1 cellular context compared by ENCODE assay signal in genomic region chrX:6793000-6793399, GRCh38.
TF ChIP-seq lines count a peak whose summit lies in the region.

No MANE protein-coding gene starts in this region.

TF ChIP-seq in HepG2, 621 proteins besides CTCF, POLR2A, EP300 and RAD21 (continued from another document):
- TF ChIP-seq ZBTB40 (IDR thresholded peaks at IDR 0.05): peak; percentile 60; the same call in 1 of the 2 replicates
- TF ChIP-seq ZBTB40 (CRISPR knock-in tag; IDR thresholded peaks at IDR 0.05): no peak
- no peak for TF ChIP-seq SSRP1 (CRISPR knock-in tag; IDR thresholded peaks at IDR 0.05)
- no peak for TF ChIP-seq CBX1 (IDR thresholded peaks at IDR 0.05; ENCODE audit: low read depth)
- TF ChIP-seq GTF2F1 (IDR thresholded peaks at IDR 0.05; ENCODE audit: low read length): no peak
- no peak for TF ChIP-seq ZNF775 (CRISPR knock-in tag; IDR thresholded peaks at IDR 0.05; ENCODE audit: borderline replicate concordance)
- no peak for TF ChIP-seq MNT (IDR thresholded peaks at IDR 0.05)
- no peak for TF ChIP-seq HCFC1 (IDR thresholded peaks at IDR 0.05; ENCODE audit: low read depth, low read length)
TF ChIP-seq in HepG2: peak in this region for 1.
